7 cellular contexts compared by ENCODE assay signal in the genomic region with DNA sequence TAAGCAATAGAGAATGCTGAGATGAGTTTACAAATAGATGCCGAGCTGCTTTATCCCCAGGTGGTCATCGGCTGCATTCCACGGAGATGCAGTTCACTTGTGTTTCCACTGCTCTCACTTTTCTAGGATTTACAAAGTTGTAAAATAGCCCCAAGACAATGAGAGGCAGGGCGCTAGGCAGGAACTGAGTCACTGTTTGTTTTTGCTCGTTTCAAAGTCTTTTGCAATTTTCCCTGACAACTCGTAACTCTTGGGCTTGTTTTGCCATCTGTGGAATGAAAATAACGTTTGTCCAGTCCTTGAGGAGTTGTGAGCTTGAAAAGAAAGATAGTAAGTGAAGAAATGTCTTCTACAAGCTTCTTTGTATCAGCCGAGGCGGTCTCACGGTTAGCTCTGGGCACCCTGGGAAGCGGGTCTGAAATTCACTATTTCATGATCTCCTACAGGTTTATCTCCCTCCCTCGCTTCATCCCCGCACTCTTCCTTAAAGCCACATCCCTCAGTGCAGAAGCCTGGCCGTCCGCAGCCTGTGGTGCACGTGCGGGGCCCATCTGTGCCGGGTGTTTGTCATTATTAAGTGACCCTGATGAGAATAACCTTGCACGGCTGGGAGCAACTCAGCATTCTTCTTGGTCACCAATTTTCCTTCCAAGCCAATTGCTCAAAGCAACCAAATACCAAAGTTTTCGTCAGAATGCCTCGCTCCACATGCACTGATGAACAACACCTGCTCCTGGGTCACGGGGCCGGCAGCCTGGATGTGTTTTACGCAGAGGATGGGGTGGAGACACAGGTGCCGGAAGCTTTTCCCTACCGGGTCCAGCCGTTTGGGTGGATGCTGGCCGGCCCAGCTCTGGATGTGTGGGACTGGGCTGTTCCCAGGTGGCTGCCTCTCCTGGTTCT.
A peak's percentile ranks its signal among the peaks of the same experiment; 100 is the strongest.
DNase-seq lines count a peak whose midpoint lies in the region; ATAC-seq and TF ChIP-seq lines count a peak whose summit lies in the region.
"Not testable (repeated sequence)": the region's sequence is repeated elsewhere in the genome, so short reads cannot be mapped to it uniquely, and the experiment has no call there.

No MANE protein-coding gene starts in this region.

- H3K4me1 ChIP-seq in RWPE2 (ENCODE audit: insufficient read depth, poor library complexity, severe bottlenecking) = peaks cover 13% of the 10 kb centered on the region
- peaks cover 16% of the 10 kb centered on the region for H3K4me1 ChIP-seq in ovary (ENCODE audit: insufficient read depth)

- not testable (repeated sequence) for TF ChIP-seq RAD21 in Ishikawa (IDR thresholded peaks at IDR 0.05; ENCODE audit: low read depth)

- DNase-seq in ELR (ENCODE audit: low read depth) (peak; percentile 88), brain pericyte (ENCODE audit: low read depth, low spot score) (peak; percentile 71), fibroblast of the aortic adventitia (ENCODE audit: low read depth) (peak; percentile 96), kidney glomerular epithelial cell (lab: John Stamatoyannopoulos, UW) (peak; percentile 68), ovary (peak; percentile 79 to 87 (median 81))
- not testable (repeated sequence) for DNase-seq in RWPE2 (ENCODE audit: low spot score)

- H3K9me3 ChIP-seq in RWPE2 (ENCODE audit: severe bottlenecking); ovary: not testable (repeated sequence)

- not testable (repeated sequence) for H3K4me3 ChIP-seq in RWPE2 (ENCODE audit: severe bottlenecking); ovary
- H3K4me3 ChIP-seq in fibroblast of the aortic adventitia (ENCODE audit: low read depth, low read length) = peak overlapping the region; percentile 5

- peak overlapping the region; percentile 7 for H3K27ac ChIP-seq in RWPE2 (ENCODE audit: poor library complexity, severe bottlenecking)
- peak overlapping the region; percentile 74 to 91 for H3K27ac ChIP-seq in ovary

- ATAC-seq in RWPE2 (ENCODE audit: low read depth) = peak; percentile 98

- TF ChIP-seq EP300 in Ishikawa (IDR thresholded peaks at IDR 0.05; ENCODE audit: borderline replicate concordance); ovary (IDR thresholded peaks at IDR 0.05): not testable (repeated sequence)

- H3K36me3 ChIP-seq in RWPE2 (ENCODE audit: low read depth); ovary: not testable (repeated sequence)

- not testable (repeated sequence) for TF ChIP-seq POLR2A in ovary (IDR thresholded peaks at IDR 0.05)

- 5 to 11% (median 8%) methylated on average over 26 to 28 of the region's 28 CpGs for WGBS in ovary, 3 donors

- H3K27me3 ChIP-seq in RWPE2 (ENCODE audit: insufficient read depth, poor library complexity, severe bottlenecking); ovary: not testable (repeated sequence)

- intact Hi-C loops in ovary (cut with DNase I) = not testable (repeated sequence)

- not testable (repeated sequence) for TF ChIP-seq CTCF in RWPE2 (IDR thresholded peaks at IDR 0.05; ENCODE audit: poor library complexity, severe bottlenecking); ovary (IDR thresholded peaks at IDR 0.05)
- TF ChIP-seq CTCF in fibroblast of the aortic adventitia (IDR thresholded peaks at IDR 0.05; ENCODE audit: insufficient read depth, low read length) = peak; percentile 25

TF ChIP-seq in Ishikawa, 13 proteins besides CTCF, POLR2A, EP300 and RAD21:
- peak; percentile 63; the same call in 1 of the 2 replicates for TF ChIP-seq CEBPB (IDR thresholded peaks at IDR 0.05)
- peak; percentile 43 for TF ChIP-seq TEAD4 (IDR thresholded peaks at IDR 0.05)
